9 cellular contexts compared by ENCODE assay signal in the genomic region with DNA sequence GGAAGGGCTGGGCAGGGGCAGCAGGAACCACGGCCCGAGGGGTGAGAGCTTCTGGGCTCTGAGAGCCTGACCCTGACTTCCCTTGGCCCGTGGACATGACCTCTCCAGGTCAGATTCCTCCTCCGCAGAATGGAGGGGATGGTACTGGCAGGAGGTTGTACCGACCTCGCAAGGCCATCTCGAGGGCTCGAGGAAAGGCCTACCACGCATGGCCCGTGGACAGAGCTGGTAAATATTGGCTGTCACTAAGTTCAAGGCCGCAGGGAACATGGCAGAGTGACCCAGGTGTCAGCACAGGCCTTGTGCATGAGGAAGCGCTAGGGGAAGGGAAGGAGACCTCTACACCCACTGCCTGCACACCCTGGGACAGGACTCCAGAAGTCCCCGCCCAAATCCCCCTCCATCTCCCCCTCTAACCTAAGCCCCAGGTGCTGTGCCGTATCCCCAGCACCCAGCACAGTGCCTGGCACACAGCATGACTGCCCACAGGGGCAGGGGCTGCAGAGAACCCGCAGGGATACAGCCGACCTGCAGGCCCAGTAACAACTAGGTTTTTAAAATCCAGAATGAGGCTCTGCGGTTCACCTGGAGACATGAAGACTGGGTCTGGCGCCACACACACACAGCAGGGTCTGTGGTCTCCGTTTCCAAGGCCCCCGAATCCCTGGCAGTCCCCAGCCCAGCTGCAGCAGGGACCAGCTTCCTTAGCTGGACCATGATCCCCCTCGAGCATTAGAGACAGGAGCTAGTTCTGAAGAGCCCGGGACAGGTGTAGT. TPM values are rescaled to one million over a fixed set of nuclear protein-coding genes. Genes with fewer than 3 reads are reported as not detected.
A peak's percentile ranks its signal among the peaks of the same experiment; 100 is the strongest.
DNase-seq lines count a peak whose midpoint lies in the region; ATAC-seq and TF ChIP-seq lines count a peak whose summit lies in the region.
"Had no signal": no experiment of that assay in that cellular context is flagged by ENCODE, and none has a peak within 500 bp of the region (broad histone marks: within the 10 kb centered on the region; RNA-seq: fewer than 3 reads in every experiment).

No MANE protein-coding gene starts in this region.

- H3K4me1 ChIP-seq in ascending aorta, result peaks cover 6 to 7% of the 10 kb centered on the region in 2 donors
- H3K4me1 ChIP-seq in lower lobe of right lung, result peaks cover 33% of the 10 kb centered on the region
- peaks cover 14% of the 10 kb centered on the region for H3K4me1 ChIP-seq in thymus (ENCODE audit: control insufficient read depth, insufficient read depth, low read length)

- DNase-seq in activated CD4-positive, alpha-beta T cell treated with anti-CD3 and anti-CD28 coated beads, Interleukin-2, amount 10 ng/mL, durations not matched to agents 7 days and 5 days, result no peak
- DNase-seq in activated CD4-positive, alpha-beta T cell treated with anti-CD3 and anti-CD28 coated beads, Interleukin-2, amount 50 U/mL, for 48 hours, result no peak
- DNase-seq in ascending aorta (ENCODE audit: low spot score in 2 of 2) (no peak), lower lobe of right lung (no peak), superior temporal gyrus (ENCODE audit: extremely low spot score) (no peak), GDM1 (lab: John Stamatoyannopoulos, UW) (no peak)
- no peak for DNase-seq in stimulated activated CD4-positive, alpha-beta T cell treated with anti-CD3 and anti-CD28 coated beads, Interleukin-2, amount 100 ng/mL, for 48 hours

- H3K4me1 Mint-ChIP-seq in activated CD4-positive, alpha-beta T cell treated with anti-CD3 and anti-CD28 coated beads, Interleukin-2, amount 10 ng/mL, durations not matched to agents 7 days and 5 days, result peaks cover 32% of the 10 kb centered on the region

- no peaks in the 10 kb centered on the region for H3K36me3 Mint-ChIP-seq in activated CD4-positive, alpha-beta T cell treated with anti-CD3 and anti-CD28 coated beads, Interleukin-2, amount 10 ng/mL, durations not matched to agents 7 days and 5 days (ENCODE audit: low read depth)

- peak; percentile 12 to 13 for ATAC-seq in lower lobe of right lung

- no peak overlapping the region for H3K4me3 Mint-ChIP-seq in activated CD4-positive, alpha-beta T cell treated with anti-CD3 and anti-CD28 coated beads, Interleukin-2, amount 10 ng/mL, durations not matched to agents 7 days and 5 days

- no peaks in the 10 kb centered on the region for H3K9me3 ChIP-seq in ascending aorta
- no peaks in the 10 kb centered on the region for H3K9me3 ChIP-seq in lower lobe of right lung
- H3K9me3 ChIP-seq in thymus (ENCODE audit: control insufficient read depth), result peaks cover 1% of the 10 kb centered on the region

- intact Hi-C loops in ascending aorta (cut with DNase I), result loop anchor here (2.0 kb wide), 1 partner anchor 390 kb away; no protein-coding TSS in a partner anchor
- intact Hi-C loops in lower lobe of right lung (cut with DNase I), result no loop called here

- 93% methylated on average over 22 of the region's 22 CpGs for WGBS in thymus

- peak overlapping the region; percentile 86 for H3K27ac Mint-ChIP-seq in activated CD4-positive, alpha-beta T cell treated with anti-CD3 and anti-CD28 coated beads, Interleukin-2, amount 10 ng/mL, durations not matched to agents 7 days and 5 days

- no peak for TF ChIP-seq CTCF in ascending aorta (IDR thresholded peaks at IDR 0.05)
- no peak for TF ChIP-seq CTCF in lower lobe of right lung (IDR thresholded peaks at IDR 0.05)

- H3K27ac ChIP-seq in ascending aorta, result peak overlapping the region; percentile 51 to 58
- H3K27ac ChIP-seq in lower lobe of right lung, result peak overlapping the region; percentile 85
- peak overlapping the region; percentile 66 for H3K27ac ChIP-seq in thymus (ENCODE audit: low read depth)
- H3K27ac ChIP-seq: epithelial cell of prostate had no signal

- POLR2A ChIA-PET in activated CD4-positive, alpha-beta T cell treated with anti-CD3 and anti-CD28 coated beads, Interleukin-2, amount 10 ng/mL, durations not matched to agents 7 days and 5 days (lab: Charles Lee), result interaction anchor here (0.7 to 1.2 kb wide), 2 partner anchors 15 to 54 kb away, joined by 3 to 4 read pairs; no protein-coding TSS in a partner anchor

- H3K4me3 ChIP-seq in ascending aorta (peak overlapping the region in 1 of 2 donors; percentile 61), lower lobe of right lung (peak overlapping the region; percentile 58), thymus (ENCODE audit: low read length) (no peak overlapping the region)

- CTCF ChIA-PET in activated CD4-positive, alpha-beta T cell treated with anti-CD3 and anti-CD28 coated beads, Interleukin-2, amount 10 ng/mL, durations not matched to agents 7 days and 5 days (lab: Charles Lee), result interaction anchor here (0.6 to 2.9 kb wide), 37 partner anchors 8 to 474 kb away, joined by 3 to 19 read pairs (median 4); no protein-coding TSS in a partner anchor

- peaks cover 23% of the 10 kb centered on the region for H3K27me3 Mint-ChIP-seq in activated CD4-positive, alpha-beta T cell treated with anti-CD3 and anti-CD28 coated beads, Interleukin-2, amount 10 ng/mL, durations not matched to agents 7 days and 5 days

- H3K36me3 ChIP-seq in ascending aorta (no peaks in the 10 kb centered on the region), lower lobe of right lung (no peaks in the 10 kb centered on the region), thymus (ENCODE audit: control insufficient read depth, insufficient read depth) (no peaks in the 10 kb centered on the region)

- no peaks in the 10 kb centered on the region for H3K9me3 Mint-ChIP-seq in activated CD4-positive, alpha-beta T cell treated with anti-CD3 and anti-CD28 coated beads, Interleukin-2, amount 10 ng/mL, durations not matched to agents 7 days and 5 days

- H3K27me3 ChIP-seq in ascending aorta, result peaks cover 10% of the 10 kb centered on the region
- peaks cover 7% of the 10 kb centered on the region for H3K27me3 ChIP-seq in lower lobe of right lung (ENCODE audit: low read depth)
- peaks cover 11% of the 10 kb centered on the region for H3K27me3 ChIP-seq in thymus (ENCODE audit: control insufficient read depth, insufficient read depth)

RNA-seq across cellular contexts. Expression of a gene that starts 54.8 kb away (rescaled TPM):
- total RNA-seq in activated CD4-positive, alpha-beta T cell treated with anti-CD3 and anti-CD28 coated beads, Interleukin-2, amount 10 ng/mL, durations not matched to agents 7 days and 5 days, result 100 to 1,000 TPM; 291 to 300 TPM
- 45.6 TPM for total RNA-seq in ascending aorta
- total RNA-seq in lower lobe of right lung, result 160 TPM
- 144 TPM for polyA plus RNA-seq in thymus
